Comparison of ENCODE assay signal across 14 cellular contexts in genomic region chr4:125519376-125520171, GRCh38.
"Had no signal": no experiment of that assay in that cellular context is flagged by ENCODE, and none has a peak within 500 bp of the region (broad histone marks: within the 10 kb centered on the region; RNA-seq: fewer than 3 reads in every experiment).

No MANE protein-coding gene starts in this region.

- H3K27me3 ChIP-seq: cardiac muscle cell, gastrocnemius medialis, heart right ventricle, testis had no signal

- H3K4me1 Mint-ChIP-seq: activated naive CD8-positive, alpha-beta T cell treated with anti-CD3 and anti-CD28 coated beads for 36 hours; stimulated activated naive CD8-positive, alpha-beta T cell treated with anti-CD3 and anti-CD28 coated beads, Interleukin-15, amount 100 ng/mL, for 72 hours had no signal

- DNase-seq: activated CD4-positive, alpha-beta T cell treated with anti-CD3 and anti-CD28 coated beads, Interleukin-2, amount 50 U/mL, for 4 hours; activated effector memory CD4-positive, alpha-beta T cell treated with anti-CD3 and anti-CD28 coated beads, Interleukin-2, amount 50 U/mL, for 16 hours; activated naive CD8-positive, alpha-beta T cell treated with anti-CD3 and anti-CD28 coated beads for 36 hours; activated T-cell treated with anti-CD3 and anti-CD28 coated beads, Interleukin-2, amount 50 U/mL, for 1 hour; anterior cingulate cortex; gastrocnemius medialis; heart right ventricle; stimulated activated CD4-positive, alpha-beta T cell treated with anti-CD3 and anti-CD28 coated beads, Interleukin-15, amount 100 ng/mL, for 24 hours; stimulated activated CD4-positive, alpha-beta T cell treated with anti-CD3 and anti-CD28 coated beads, Interleukin-4, amount 100 ng/mL, for 24 hours; stimulated activated naive CD8-positive, alpha-beta T cell treated with anti-CD3 and anti-CD28 coated beads, Interleukin-15, amount 100 ng/mL, for 72 hours; testis had no signal

- H3K9me3 Mint-ChIP-seq: activated naive CD8-positive, alpha-beta T cell treated with anti-CD3 and anti-CD28 coated beads for 36 hours had no signal

- H3K4me3 Mint-ChIP-seq: activated naive CD8-positive, alpha-beta T cell treated with anti-CD3 and anti-CD28 coated beads for 36 hours; natural killer cell treated with Interleukin-12 subunit alpha and Interleukin-12 subunit beta and Interleukin-15 and Interleukin-18, amount 100 ng/mL, for 72 hours; stimulated activated naive CD8-positive, alpha-beta T cell treated with anti-CD3 and anti-CD28 coated beads, Interleukin-15, amount 100 ng/mL, for 72 hours had no signal

- ATAC-seq: activated CD4-positive, CD25-positive, alpha-beta regulatory T cell treated with anti-CD3 and anti-CD28 coated beads, Interleukin-2, amount 50 U/mL, for 24 hours; gastrocnemius medialis; natural killer cell treated with Interleukin-12 subunit alpha and Interleukin-12 subunit beta and Interleukin-15 and Interleukin-18, amount 100 ng/mL, for 72 hours; stimulated activated naive CD8-positive, alpha-beta T cell treated with anti-CD3 and anti-CD28 coated beads, Interleukin-15, amount 100 ng/mL, for 72 hours had no signal

- H3K9me3 ChIP-seq: gastrocnemius medialis, testis had no signal

- H3K36me3 ChIP-seq: cardiac muscle cell, gastrocnemius medialis, heart right ventricle had no signal

- H3K27ac ChIP-seq: cardiac muscle cell, gastrocnemius medialis, testis had no signal

- H3K27me3 Mint-ChIP-seq: activated naive CD8-positive, alpha-beta T cell treated with anti-CD3 and anti-CD28 coated beads for 36 hours; stimulated activated naive CD8-positive, alpha-beta T cell treated with anti-CD3 and anti-CD28 coated beads, Interleukin-15, amount 100 ng/mL, for 72 hours had no signal

- H3K27ac Mint-ChIP-seq: activated naive CD8-positive, alpha-beta T cell treated with anti-CD3 and anti-CD28 coated beads for 36 hours; natural killer cell treated with Interleukin-12 subunit alpha and Interleukin-12 subunit beta and Interleukin-15 and Interleukin-18, amount 100 ng/mL, for 72 hours; stimulated activated naive CD8-positive, alpha-beta T cell treated with anti-CD3 and anti-CD28 coated beads, Interleukin-15, amount 100 ng/mL, for 72 hours had no signal

- H3K4me1 ChIP-seq: gastrocnemius medialis, testis had no signal

- H3K36me3 Mint-ChIP-seq: activated naive CD8-positive, alpha-beta T cell treated with anti-CD3 and anti-CD28 coated beads for 36 hours; natural killer cell treated with Interleukin-12 subunit alpha and Interleukin-12 subunit beta and Interleukin-15 and Interleukin-18, amount 100 ng/mL, for 72 hours had no signal

- H3K4me3 ChIP-seq: cardiac muscle cell, gastrocnemius medialis, heart right ventricle, testis had no signal
